Comparison of ENCODE assay signal across 20 cellular contexts in genomic region chr10:103207141-103207540, GRCh38. TPM values are rescaled to one million over a fixed set of nuclear protein-coding genes. Genes with fewer than 3 reads are reported as not detected.
DNase-seq lines count a peak whose midpoint lies in the region; ATAC-seq and TF ChIP-seq lines count a peak whose summit lies in the region.
"Had no signal": no experiment of that assay in that cellular context is flagged by ENCODE, and none has a peak within 500 bp of the region (broad histone marks: within the 10 kb centered on the region; RNA-seq: fewer than 3 reads in every experiment).

No MANE protein-coding gene starts in this region.

- H3K79me2 ChIP-seq in mesendoderm (ENCODE audit: control insufficient read depth, insufficient read depth, low read length) = no peaks in the 10 kb centered on the region

- H2AK5ac ChIP-seq in mesendoderm (ENCODE audit: low read length) = no peak overlapping the region

- H3K9ac ChIP-seq in HUES6 (ENCODE audit: low read length) (peak overlapping the region; percentile 92), mesendoderm (ENCODE audit: low read length) (no peak overlapping the region)
- H3K9ac ChIP-seq: BLaER1, SK-N-SH had no signal

- no TSS peak for BruUV-seq in Calu3 (replicated peaks; lab: Mats Ljungman, UMichigan)

- H3K23ac ChIP-seq in mesendoderm (ENCODE audit: low read length) = no peak overlapping the region

- ATAC-seq in GM18907 (IDR thresholded peaks at IDR 0.05; ENCODE audit: unreplicated experiment) = no peak
- ATAC-seq: GM23338, HCT116 had no signal

- CTCF ChIA-PET in Calu3 (lab: Charles Lee) = no interaction called here

- no peak overlapping the region for H4K8ac ChIP-seq in mesendoderm (ENCODE audit: low read depth, low read length)

- H3K9me3 ChIP-seq in HUES6 (ENCODE audit: control insufficient read depth, insufficient read depth, low read depth, low read length) = peaks cover 41% of the 10 kb centered on the region
- H3K9me3 ChIP-seq: SK-N-SH had no signal

- H2BK15ac ChIP-seq in mesendoderm (replicated peaks; ENCODE audit: low read depth) = no peak overlapping the region

- H3K4ac ChIP-seq in mesendoderm (ENCODE audit: low read depth, low read length) = no peak overlapping the region

- DNase-seq in Calu3 (no peak), mesendoderm (peak; percentile 93), progenitor cell of endocrine pancreas (ENCODE audit: low spot score, unreplicated experiment) (no peak), NCI-H2107 treated with DMSO at 0.1 percent for 48 hours (lab: John Stamatoyannopoulos, UW; ENCODE audit: unreplicated experiment) (no peak), NCI-H187 treated with DMSO at 0.1 percent for 48 hours (lab: John Stamatoyannopoulos, UW) (no peak)
- DNase-seq: CD4-positive, CD25-positive, alpha-beta regulatory T cell; NCI-H1048; NCI-H1417 treated with DMSO at 0.1 percent for 48 hours; NCI-H187; NCI-H446 treated with DMSO at 0.1 percent for 48 hours; NCI-H526; Peyer's patch; SIG-M5; SK-N-SH; SW 1271 had no signal

- H3K9me3 Mint-ChIP-seq in Calu3 (ENCODE audit: low read depth, unreplicated experiment) (peaks cover 2% of the 10 kb centered on the region), progenitor cell of endocrine pancreas (ENCODE audit: low read depth) (peaks cover 3% of the 10 kb centered on the region)

- H3K56ac ChIP-seq in mesendoderm (ENCODE audit: low read length) = peak overlapping the region; percentile 96

- no peaks in the 10 kb centered on the region for H3K79me1 ChIP-seq in mesendoderm (ENCODE audit: low read length)

- no peak overlapping the region for H4K5ac ChIP-seq in mesendoderm (ENCODE audit: low read length)

- no CpG with 5 or more reads among the region's 2 CpGs for WGBS in mesendoderm (ENCODE audit: extremely low coverage, insufficient coverage, low lambda C conversion rate)

- no peak overlapping the region for H2BK120ac ChIP-seq in mesendoderm (ENCODE audit: low read depth, low read length)

- H3K4me1 Mint-ChIP-seq in Calu3 (ENCODE audit: low read depth, unreplicated experiment) (peaks cover 32% of the 10 kb centered on the region), progenitor cell of endocrine pancreas (ENCODE audit: low read depth) (peaks cover 44% of the 10 kb centered on the region)
- H3K4me1 Mint-ChIP-seq: CD4-positive, CD25-positive, alpha-beta regulatory T cell had no signal

- no peak overlapping the region for H3K18ac ChIP-seq in mesendoderm (ENCODE audit: low read length)

- H3K27ac Mint-ChIP-seq in Calu3 (ENCODE audit: unreplicated experiment) (peak overlapping the region; percentile 15), progenitor cell of endocrine pancreas (peak overlapping the region; percentile 94)
- H3K27ac Mint-ChIP-seq: CD4-positive, CD25-positive, alpha-beta regulatory T cell had no signal

- H3K4me3 ChIP-seq in HUES6 (ENCODE audit: low read depth, low read length) (peak overlapping the region; percentile 34; the same call in 1 of the 2 replicates), mesendoderm (ENCODE audit: low read length) (no peak overlapping the region)
- H3K4me3 ChIP-seq: BLaER1, Peyer's patch had no signal

- H3K36me3 ChIP-seq in HUES6 (ENCODE audit: control insufficient read depth, insufficient read depth, low read length) = peaks cover 40% of the 10 kb centered on the region; the same call in 1 of the 2 replicates
- H3K36me3 ChIP-seq in mesendoderm (ENCODE audit: control insufficient read depth, insufficient read depth, low read length) = peaks cover under 1% of the 10 kb centered on the region
- H3K36me3 ChIP-seq: BLaER1, Peyer's patch had no signal

- no peak overlapping the region; the same call in 1 of the 2 replicates for H3K27ac ChIP-seq in HUES6 (ENCODE audit: low read depth, low read length)
- H3K27ac ChIP-seq in mesendoderm (ENCODE audit: low read depth, low read length) = peak overlapping the region; percentile 29
- H3K27ac ChIP-seq: BLaER1, Peyer's patch had no signal

- H3K27me3 ChIP-seq in HUES6 (ENCODE audit: control insufficient read depth, insufficient read depth, low read length) (no peaks in the 10 kb centered on the region), mesendoderm (ENCODE audit: insufficient read depth, low read length, poor library complexity) (no peaks in the 10 kb centered on the region)
- H3K27me3 ChIP-seq: BLaER1, Peyer's patch had no signal

- H2BK5ac ChIP-seq in mesendoderm (ENCODE audit: low read length) = no peak overlapping the region

- H3K4me3 Mint-ChIP-seq in Calu3 (ENCODE audit: low read depth, unreplicated experiment) (no peak overlapping the region), progenitor cell of endocrine pancreas (ENCODE audit: low read depth) (peak overlapping the region; percentile 52)
- H3K4me3 Mint-ChIP-seq: CD4-positive, CD25-positive, alpha-beta regulatory T cell; GM23338 had no signal

- no peak overlapping the region for H3K4me2 ChIP-seq in mesendoderm (ENCODE audit: low read length)
- H3K4me2 ChIP-seq: BLaER1, GM23338, SK-N-SH had no signal

- H3K27me3 Mint-ChIP-seq in Calu3 (ENCODE audit: unreplicated experiment) (peaks cover 9% of the 10 kb centered on the region), progenitor cell of endocrine pancreas (no peaks in the 10 kb centered on the region)

- peaks cover 6% of the 10 kb centered on the region for H3K36me3 Mint-ChIP-seq in Calu3 (ENCODE audit: insufficient read depth, unreplicated experiment)
- H3K36me3 Mint-ChIP-seq in progenitor cell of endocrine pancreas (ENCODE audit: insufficient read depth) = peaks cover 3% of the 10 kb centered on the region
- H3K36me3 Mint-ChIP-seq: CD4-positive, CD25-positive, alpha-beta regulatory T cell had no signal

- TF ChIP-seq CTCF in Calu3 (IDR thresholded peaks at IDR 0.05; ENCODE audit: unreplicated experiment) (no peak), progenitor cell of endocrine pancreas (IDR thresholded peaks at IDR 0.05; ENCODE audit: unreplicated experiment) (no peak)

- intact Hi-C loops in Calu3 (cut with micrococcal nuclease; ENCODE audit: unreplicated experiment) = no loop called here

- peaks cover 29% of the 10 kb centered on the region for H3K4me1 ChIP-seq in HUES6 (ENCODE audit: control insufficient read depth, insufficient read depth, low read length)
- peaks cover 7% of the 10 kb centered on the region for H3K4me1 ChIP-seq in mesendoderm (ENCODE audit: control insufficient read depth, low read depth, low read length)
- H3K4me1 ChIP-seq: BLaER1, Peyer's patch had no signal

RNA-seq across cellular contexts. Expression of gene NT5C2, which starts 14.1 kb away (rescaled TPM):
- total RNA-seq in Calu3 (2022) (70.0 and 75.8 TPM in 2 replicates), progenitor cell of endocrine pancreas (131 and 135 TPM in 2 replicates)
- 59.8 TPM for polyA plus RNA-seq in mesendoderm (2013, experiment 1 of 2)
- polyA plus RNA-seq in mesendoderm (2013, experiment 2 of 2) = 62.1 TPM

RNA-seq across cellular contexts. Expression of gene RPEL1, which starts 38.5 kb away (rescaled TPM):
- total RNA-seq in Calu3 (2022) (0.57 and 0.61 TPM in 2 replicates), progenitor cell of endocrine pancreas (not detected in 2 replicates)
- 0.01 TPM for polyA plus RNA-seq in mesendoderm (2013, experiment 1 of 2)
- 0.01 TPM for polyA plus RNA-seq in mesendoderm (2013, experiment 2 of 2)
- total RNA-seq: CD4-positive, CD25-positive, alpha-beta regulatory T cell; GM23338 had no signal
- polyA plus RNA-seq: GM23338, SK-N-SH had no signal
